Comparison of ENCODE assay signal across 18 cellular contexts in genomic region chr7:111532625-111533024, GRCh38. TPM values are rescaled to one million over a fixed set of nuclear protein-coding genes. Genes with fewer than 3 reads are reported as not detected.
DNase-seq lines count a peak whose midpoint lies in the region; ATAC-seq and TF ChIP-seq lines count a peak whose summit lies in the region.
"Had no signal": no experiment of that assay in that cellular context is flagged by ENCODE, and none has a peak within 500 bp of the region (broad histone marks: within the 10 kb centered on the region; RNA-seq: fewer than 3 reads in every experiment).

No MANE protein-coding gene starts in this region.

- H3K36me3 Mint-ChIP-seq in stimulated activated naive B cell treated with anti-CD40 and anti-IgM and Interleukin-4, amounts not matched to agents 10 μg/mL and 1 μg/mL and 100 μg/mL, for 72 hours = peaks cover 5 to 10% of the 10 kb centered on the region in 2 donors
- H3K36me3 Mint-ChIP-seq: CD14-positive monocyte had no signal

- peaks cover 25 to 62% of the 10 kb centered on the region in 2 donors for H3K4me1 Mint-ChIP-seq in stimulated activated naive B cell treated with anti-CD40 and anti-IgM and Interleukin-4, amounts not matched to agents 10 μg/mL and 1 μg/mL and 100 μg/mL, for 72 hours

- no peak overlapping the region for H3K4me3 Mint-ChIP-seq in stimulated activated naive B cell treated with anti-CD40 and anti-IgM and Interleukin-4, amounts not matched to agents 10 μg/mL and 1 μg/mL and 100 μg/mL, for 72 hours
- H3K4me3 Mint-ChIP-seq: activated CD4-positive, alpha-beta memory T cell treated with anti-CD3 and anti-CD28 coated beads, Interleukin-2, amount 10 ng/mL, durations not matched to agents 7 days and 5 days; stimulated activated naive CD8-positive, alpha-beta T cell treated with anti-CD3 and anti-CD28 coated beads, Interleukin-15, Interleukin-2, amounts not matched to agents 100 ng/mL and 50 ng/mL, for 24 hours had no signal

- DNase-seq in D341Med (ENCODE audit: low spot score) = peak; percentile 32
- peak; percentile 17 to 64 for DNase-seq in NCI-H187 (lab: John Stamatoyannopoulos, UW)
- peak; percentile 64 for DNase-seq in myocyte (ENCODE audit: low read depth)
- DNase-seq in H4 (ENCODE audit: low spot score) = no peak
- DNase-seq in medulla oblongata (ENCODE audit: extremely low spot score) = no peak
- DNase-seq in dermis blood vessel endothelial cell = no peak
- no peak for DNase-seq in stimulated activated naive B cell treated with anti-CD40 and anti-IgM and Interleukin-4, amounts not matched to agents 10 μg/mL and 1 μg/mL and 100 μg/mL, for 72 hours
- DNase-seq: activated CD4-positive, alpha-beta memory T cell treated with anti-CD3 and anti-CD28 coated beads, Interleukin-2, amount 10 ng/mL, durations not matched to agents 7 days and 5 days; activated gamma-delta T cell treated with Interleukin-2 at 50 U/mL for 16 hours; GF-D8; midbrain; NCI-H1048; stimulated activated CD4-positive, alpha-beta T cell treated with anti-CD3 and anti-CD28 coated beads, Interleukin-4, amount 100 ng/mL, for 1 hour had no signal

- H3K9me3 Mint-ChIP-seq in stimulated activated naive B cell treated with anti-CD40 and anti-IgM and Interleukin-4, amounts not matched to agents 10 μg/mL and 1 μg/mL and 100 μg/mL, for 72 hours = no peaks in the 10 kb centered on the region
- H3K9me3 Mint-ChIP-seq: activated CD4-positive, alpha-beta memory T cell treated with anti-CD3 and anti-CD28 coated beads, Interleukin-2, amount 10 ng/mL, durations not matched to agents 7 days and 5 days; CD14-positive monocyte; stimulated activated naive CD8-positive, alpha-beta T cell treated with anti-CD3 and anti-CD28 coated beads, Interleukin-15, Interleukin-2, amounts not matched to agents 100 ng/mL and 50 ng/mL, for 24 hours had no signal

- no peaks in the 10 kb centered on the region for H3K27me3 Mint-ChIP-seq in stimulated activated naive B cell treated with anti-CD40 and anti-IgM and Interleukin-4, amounts not matched to agents 10 μg/mL and 1 μg/mL and 100 μg/mL, for 72 hours
- H3K27me3 Mint-ChIP-seq: activated CD4-positive, alpha-beta memory T cell treated with anti-CD3 and anti-CD28 coated beads, Interleukin-2, amount 10 ng/mL, durations not matched to agents 7 days and 5 days; stimulated activated naive CD8-positive, alpha-beta T cell treated with anti-CD3 and anti-CD28 coated beads, Interleukin-15, Interleukin-2, amounts not matched to agents 100 ng/mL and 50 ng/mL, for 24 hours had no signal

- no peak for ATAC-seq in stimulated activated naive B cell treated with anti-CD40 and anti-IgM and Interleukin-4, amounts not matched to agents 10 μg/mL and 1 μg/mL and 100 μg/mL, for 72 hours (replicated peaks)

- peak overlapping the region; percentile 96; the same call in 1 of the 2 replicates for H3K27ac ChIP-seq in VCaP
- H3K27ac ChIP-seq: epithelial cell of prostate, prostate gland had no signal

- H3K27ac Mint-ChIP-seq in stimulated activated naive B cell treated with anti-CD40 and anti-IgM and Interleukin-4, amounts not matched to agents 10 μg/mL and 1 μg/mL and 100 μg/mL, for 72 hours = no peak overlapping the region
- H3K27ac Mint-ChIP-seq: activated CD4-positive, alpha-beta memory T cell treated with anti-CD3 and anti-CD28 coated beads, Interleukin-2, amount 10 ng/mL, durations not matched to agents 7 days and 5 days; stimulated activated naive CD8-positive, alpha-beta T cell treated with anti-CD3 and anti-CD28 coated beads, Interleukin-15, Interleukin-2, amounts not matched to agents 100 ng/mL and 50 ng/mL, for 24 hours had no signal

- TF ChIP-seq CTCF in VCaP (conservative IDR thresholded peaks at IDR 0.05) = no peak

RNA-seq across cellular contexts. Expression of gene IMMP2L, which starts 29.7 kb away (rescaled TPM):
- 11.0 and 12.8 TPM in 2 replicates for total RNA-seq in myocyte
- polyA plus RNA-seq in myocyte (2012) = 9.0 TPM
- total RNA-seq in H4 (2014; rRNA removed; shearing (Covaris generic)) = 4.0 and 8.7 TPM in 2 replicates
- total RNA-seq in dermis blood vessel endothelial cell = 5.0 and 8.8 TPM in 2 replicates

Comparison
In these comparisons a context has a peak if more than half of its experiments do, and no peak if none do; other contexts are left out.
1. DNase-seq: peak in D341Med (single experiment), NCI-H187 (2 of 2) and myocyte (single experiment); none in H4 (single experiment), medulla oblongata (single experiment), dermis blood vessel endothelial cell (single experiment) and stimulated activated naive B cell treated with anti-CD40 and anti-IgM and Interleukin-4, amounts not matched to agents 10 μg/mL and 1 μg/mL and 100 μg/mL, for 72 hours (single experiment).